Comparison of ENCODE assay signal across 7 cellular contexts in the genomic region with DNA sequence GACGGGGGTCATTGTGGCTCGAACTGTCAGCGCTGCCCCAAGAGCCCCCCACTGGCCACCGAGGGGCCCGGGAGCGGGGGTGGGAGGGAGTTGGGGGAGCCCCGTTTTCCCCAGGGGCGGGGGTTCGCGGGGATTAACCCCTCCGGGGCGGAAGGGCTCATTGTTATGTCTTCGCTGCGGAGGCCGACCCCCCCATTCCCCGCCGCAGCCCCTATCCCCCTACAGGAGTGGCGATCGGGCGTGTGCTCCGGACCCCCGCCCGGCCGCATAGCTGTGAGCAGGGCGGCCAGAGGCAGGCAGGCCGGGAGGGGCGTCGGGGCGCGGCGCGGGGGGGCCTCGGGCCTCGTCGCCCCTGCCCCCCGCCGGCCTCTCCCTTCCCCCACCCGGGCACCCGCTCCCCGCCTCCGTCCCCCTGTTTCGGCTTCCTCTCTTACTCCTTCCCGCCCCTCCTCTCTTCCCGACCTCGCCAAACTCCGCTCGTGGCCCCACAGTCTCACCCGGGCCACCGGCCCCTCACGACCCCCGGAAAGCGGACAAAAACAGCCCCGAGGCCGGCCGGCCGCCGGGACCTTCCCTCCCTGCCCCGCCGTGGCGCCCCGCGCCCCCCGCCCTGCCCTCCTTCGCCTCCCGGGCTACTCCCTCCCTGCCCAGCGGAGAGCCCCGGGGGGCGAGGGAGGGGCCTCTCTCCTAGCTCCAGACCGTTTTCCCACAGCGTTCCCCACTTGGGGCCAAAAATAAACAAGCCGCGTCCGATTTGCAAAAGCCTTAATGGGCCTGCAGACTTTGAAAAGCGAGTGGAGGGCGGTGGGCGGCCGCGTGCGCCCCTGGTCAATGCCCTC. TPM values are rescaled to one million over a fixed set of nuclear protein-coding genes. Genes with fewer than 3 reads are reported as not detected.
DNase-seq lines count a peak whose midpoint lies in the region; ATAC-seq and TF ChIP-seq lines count a peak whose summit lies in the region.

No MANE protein-coding gene starts in this region.

- DNase-seq in GM13976 (ENCODE audit: low spot score) (peak; percentile 57), RPMI8226 (peak; percentile 9), MCF 10A (ENCODE audit: unreplicated experiment) (no peak), iPS-NIHi11 (ENCODE audit: low spot score) (peak; percentile 67), superior temporal gyrus (ENCODE audit: extremely low spot score) (no peak)
- DNase-seq in stimulated activated CD4-positive, alpha-beta T cell treated with anti-CD3 and anti-CD28 coated beads, Interleukin-2, amount 100 ng/mL, for 24 hours: peak; percentile 21 to 27

- CTCF ChIA-PET in MCF 10A (lab: Yijun Ruan, JAX): interaction anchor here (0.6 to 1.1 kb wide), 3 partner anchors 70 to 229 kb away, joined by 3 to 4 read pairs (median 3); no protein-coding TSS in a partner anchor

- no peak for TF ChIP-seq CTCF in GM13976 (IDR thresholded peaks at IDR 0.05; ENCODE audit: borderline replicate concordance, control extremely low read depth, extremely low read depth, insufficient read depth, missing control alignments)
- no peak for TF ChIP-seq CTCF in MCF 10A (IDR thresholded peaks at IDR 0.05; ENCODE audit: unreplicated experiment)

- peaks cover 11% of the 10 kb centered on the region for H3K36me3 Mint-ChIP-seq in MCF 10A (ENCODE audit: insufficient read depth, unreplicated experiment)

- peak overlapping the region; percentile 96 for H3K27ac Mint-ChIP-seq in MCF 10A (ENCODE audit: low read depth, unreplicated experiment)

- no peaks in the 10 kb centered on the region for H3K9me3 Mint-ChIP-seq in MCF 10A (ENCODE audit: unreplicated experiment)

- peaks cover 40% of the 10 kb centered on the region for H3K4me1 Mint-ChIP-seq in MCF 10A (ENCODE audit: insufficient read depth, unreplicated experiment)

- ATAC-seq in HG02623 (IDR thresholded peaks at IDR 0.05; ENCODE audit: unreplicated experiment): peak; percentile 2

- intact Hi-C loops in MCF 10A (cut with micrococcal nuclease): loop anchor here (10.0 kb wide), 1 partner anchor 842 kb away; no protein-coding TSS in a partner anchor

- H3K27me3 Mint-ChIP-seq in MCF 10A (ENCODE audit: insufficient read depth, unreplicated experiment): no peaks in the 10 kb centered on the region

- POLR2A ChIA-PET in MCF 10A (lab: Yijun Ruan, JAX): interaction anchor here (0.6 to 3.8 kb wide), 7 partner anchors 14 to 111 kb away, joined by 3 to 29 read pairs (median 3); a partner anchor contains a TSS

- peak overlapping the region; percentile 92 for H3K4me3 Mint-ChIP-seq in MCF 10A (ENCODE audit: unreplicated experiment)

- in situ Hi-C loops in GM13976 (cut with MboI; ENCODE audit: low sequenced_read_pairs, unreplicated experiment): no loop called here

- BruUV-seq in MCF 10A (replicated peaks; lab: Mats Ljungman, UMichigan): no TSS peak

RNA-seq across cellular contexts. Expression of a gene that starts 0.8 kb away (rescaled TPM):
- 128 and 130 TPM in 2 replicates for total RNA-seq in MCF 10A (2022)

Comparison
In these comparisons a context has a peak if more than half of its experiments do, and no peak if none do; other contexts are left out.
1. DNase-seq: peak in GM13976 (single experiment), RPMI8226 (single experiment), iPS-NIHi11 (single experiment) and stimulated activated CD4-positive, alpha-beta T cell treated with anti-CD3 and anti-CD28 coated beads, Interleukin-2, amount 100 ng/mL, for 24 hours (2 of 2); none in MCF 10A (single experiment) and superior temporal gyrus (single experiment).